In genomic region chr1:225896937-225897549, GRCh38 we compare ENCODE assay signal across 8 cellular contexts. TPM values are rescaled to one million over a fixed set of nuclear protein-coding genes. Genes with fewer than 3 reads are reported as not detected.
DNase-seq lines count a peak whose midpoint lies in the region; ATAC-seq and TF ChIP-seq lines count a peak whose summit lies in the region.

No MANE protein-coding gene starts in this region.

- no peaks in the 10 kb centered on the region for H3K36me3 Mint-ChIP-seq in activated CD4-positive, alpha-beta memory T cell treated with anti-CD3 and anti-CD28 coated beads, Interleukin-2, amount 10 ng/mL, durations not matched to agents 7 days and 5 days (ENCODE audit: low read depth)

- peaks cover 36% of the 10 kb centered on the region for H3K4me1 Mint-ChIP-seq in activated CD4-positive, alpha-beta memory T cell treated with anti-CD3 and anti-CD28 coated beads, Interleukin-2, amount 10 ng/mL, durations not matched to agents 7 days and 5 days

- peak overlapping the region; percentile 12 for H3K4me3 Mint-ChIP-seq in activated CD4-positive, alpha-beta memory T cell treated with anti-CD3 and anti-CD28 coated beads, Interleukin-2, amount 10 ng/mL, durations not matched to agents 7 days and 5 days

- DNase-seq in GM10248 (ENCODE audit: extremely low spot score) (peak; percentile 93), HuH-7 (ENCODE audit: low spot score) (peak; percentile 84), germinal center (ENCODE audit: low spot score) (peak; percentile 89), amygdala (lab: John Stamatoyannopoulos, UW) (no peak), cerebellar cortex (ENCODE audit: low spot score) (no peak)
- DNase-seq in activated CD4-positive, alpha-beta memory T cell treated with anti-CD3 and anti-CD28 coated beads, Interleukin-2, amount 10 ng/mL, durations not matched to agents 7 days and 5 days, result peak; percentile 83
- DNase-seq in stimulated activated CD8-positive, alpha-beta memory T cell treated with anti-CD3 and anti-CD28 coated beads, Interleukin-7, amount 100 ng/mL, for 48 hours (ENCODE audit: extremely low read depth in 1 of 2, low read depth in 1 of 2), result peak; percentile 35 to 50

- H3K27ac Mint-ChIP-seq in activated CD4-positive, alpha-beta memory T cell treated with anti-CD3 and anti-CD28 coated beads, Interleukin-2, amount 10 ng/mL, durations not matched to agents 7 days and 5 days, result peak overlapping the region; percentile 64

- CTCF ChIA-PET in GM10248 (lab: Yijun Ruan, JAX), result interaction anchor here (1.3 to 6.2 kb wide), 7 partner anchors 11 to 422 kb away, joined by 3 to 25 read pairs (median 6); partner anchors contain the start of genes SRP9 and TMEM63A
- CTCF ChIA-PET in activated CD4-positive, alpha-beta memory T cell treated with anti-CD3 and anti-CD28 coated beads, Interleukin-2, amount 10 ng/mL, durations not matched to agents 7 days and 5 days (lab: Charles Lee), result interaction anchor here (0.6 to 3.1 kb wide), 9 partner anchors 9 to 120 kb away, joined by 3 to 27 read pairs (median 4); partner anchors contain the start of genes SRP9 and TMEM63A

- ATAC-seq in GM21723 (IDR thresholded peaks at IDR 0.05; ENCODE audit: unreplicated experiment), result peak; percentile 100

- no peaks in the 10 kb centered on the region for H3K9me3 Mint-ChIP-seq in activated CD4-positive, alpha-beta memory T cell treated with anti-CD3 and anti-CD28 coated beads, Interleukin-2, amount 10 ng/mL, durations not matched to agents 7 days and 5 days

- peaks cover 21% of the 10 kb centered on the region for H3K27me3 Mint-ChIP-seq in activated CD4-positive, alpha-beta memory T cell treated with anti-CD3 and anti-CD28 coated beads, Interleukin-2, amount 10 ng/mL, durations not matched to agents 7 days and 5 days

- TF ChIP-seq CTCF in GM10248 (IDR thresholded peaks at IDR 0.05; ENCODE audit: control extremely low read depth, extremely low read depth, low read depth, missing control alignments), result no peak

- POLR2A ChIA-PET in GM10248 (lab: Yijun Ruan, JAX), result interaction anchor here (1.2 kb wide), 1 partner anchor 27 kb away, joined by 6 read pairs; the partner anchor contains the start of gene PYCR2
- POLR2A ChIA-PET in activated CD4-positive, alpha-beta memory T cell treated with anti-CD3 and anti-CD28 coated beads, Interleukin-2, amount 10 ng/mL, durations not matched to agents 7 days and 5 days (lab: Charles Lee), result interaction anchor here (0.7 to 3.6 kb wide), 24 partner anchors 8 to 470 kb away, joined by 3 to 83 read pairs (median 5); partner anchors contain the start of genes H3-3A, LEFTY1, PYCR2 and SDE2

RNA-seq across cellular contexts. Expression of gene LEFTY1, which starts 8.1 kb away (rescaled TPM):
- not detected for total RNA-seq in activated CD4-positive, alpha-beta memory T cell treated with anti-CD3 and anti-CD28 coated beads, Interleukin-2, amount 10 ng/mL, durations not matched to agents 7 days and 5 days

RNA-seq across cellular contexts. Expression of gene TMEM63A, which starts 14.9 kb away (rescaled TPM):
- 100 to 1,000 TPM; 126 to 127 TPM for total RNA-seq in activated CD4-positive, alpha-beta memory T cell treated with anti-CD3 and anti-CD28 coated beads, Interleukin-2, amount 10 ng/mL, durations not matched to agents 7 days and 5 days

RNA-seq across cellular contexts. Expression of gene PYCR2, which starts 27.0 kb away (rescaled TPM):
- 100 to 1,000 TPM; 101 to 105 TPM for total RNA-seq in activated CD4-positive, alpha-beta memory T cell treated with anti-CD3 and anti-CD28 coated beads, Interleukin-2, amount 10 ng/mL, durations not matched to agents 7 days and 5 days

RNA-seq across cellular contexts. Expression of gene LEFTY2, which starts 44.0 kb away (rescaled TPM):
- not detected for total RNA-seq in activated CD4-positive, alpha-beta memory T cell treated with anti-CD3 and anti-CD28 coated beads, Interleukin-2, amount 10 ng/mL, durations not matched to agents 7 days and 5 days

Comparison
In these comparisons a context has a peak if more than half of its experiments do, and no peak if none do; other contexts are left out.
1. DNase-seq: peak in GM10248 (single experiment), HuH-7 (single experiment), activated CD4-positive, alpha-beta memory T cell treated with anti-CD3 and anti-CD28 coated beads, Interleukin-2, amount 10 ng/mL, durations not matched to agents 7 days and 5 days (single experiment), germinal center (single experiment) and stimulated activated CD8-positive, alpha-beta memory T cell treated with anti-CD3 and anti-CD28 coated beads, Interleukin-7, amount 100 ng/mL, for 48 hours (2 of 2); none in amygdala (0 of 56) and cerebellar cortex (single experiment).